Comparison of ENCODE assay signal across 8 cellular contexts in the genomic region with DNA sequence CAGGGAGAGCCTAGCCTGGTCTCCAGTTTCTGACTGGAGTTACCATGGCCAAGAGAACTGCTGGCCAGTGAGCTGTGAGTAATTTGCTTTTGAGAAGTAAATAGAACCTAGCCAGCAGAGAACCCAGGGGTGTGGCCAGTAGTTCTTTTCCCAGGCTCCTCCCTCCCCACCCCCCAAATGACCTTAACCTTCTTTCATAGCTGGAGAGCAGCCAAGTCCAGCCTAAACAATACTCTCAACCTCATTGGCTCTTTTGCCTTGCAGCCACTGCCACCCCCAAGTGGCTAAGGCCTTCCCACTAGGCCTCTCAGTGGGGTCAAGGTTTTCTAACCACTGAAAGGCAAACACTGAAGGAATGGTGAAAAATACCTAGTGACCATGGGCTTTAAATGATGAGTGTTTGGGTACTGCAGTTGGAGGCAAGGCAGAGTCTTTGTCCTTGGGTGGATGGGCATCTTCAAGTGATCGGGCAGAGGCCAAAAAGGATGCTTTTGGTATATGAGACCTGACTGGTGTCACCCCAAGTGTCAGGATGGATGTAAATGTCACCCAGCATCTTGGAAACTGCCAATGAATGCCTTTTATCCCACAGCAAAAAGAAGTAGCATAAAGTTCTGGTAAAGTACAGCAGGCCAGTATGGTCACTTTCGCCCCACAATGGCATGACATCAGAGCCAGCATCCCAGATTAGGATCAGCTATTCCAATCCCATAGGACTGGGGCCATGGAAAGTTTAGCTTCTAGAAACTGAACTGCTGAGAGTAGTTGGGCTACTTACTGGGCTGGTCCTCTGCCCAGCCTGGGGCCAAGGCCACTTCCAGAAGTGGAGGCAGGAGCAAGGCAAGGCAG.
DNase-seq lines count a peak whose midpoint lies in the region; ATAC-seq and TF ChIP-seq lines count a peak whose summit lies in the region.

No MANE protein-coding gene starts in this region.

- H3K27ac Mint-ChIP-seq in activated naive CD8-positive, alpha-beta T cell = peak overlapping the region; percentile 98

- H3K4me3 Mint-ChIP-seq in activated naive CD8-positive, alpha-beta T cell = no peak overlapping the region

- peaks cover 62% of the 10 kb centered on the region for H3K4me1 Mint-ChIP-seq in activated naive CD8-positive, alpha-beta T cell (ENCODE audit: low read depth)

- H3K9me3 Mint-ChIP-seq in activated naive CD8-positive, alpha-beta T cell (ENCODE audit: low read depth) = no peaks in the 10 kb centered on the region

- peaks cover 4% of the 10 kb centered on the region for H3K36me3 Mint-ChIP-seq in activated naive CD8-positive, alpha-beta T cell

- DNase-seq in C1 segment of cervical spinal cord (lab: John Stamatoyannopoulos, UW) = peak in 12 of 14 donors; percentile 8 to 78 (median 47)
- peak; percentile 19 for DNase-seq in LoVo (ENCODE audit: low spot score)
- DNase-seq in hypothalamus (lab: John Stamatoyannopoulos, UW) = peak in 38 of 51 donors; percentile 10 to 82 (median 52)
- peak; percentile 86 for DNase-seq in smooth muscle cell of the brain vasculature (ENCODE audit: low read depth, low spot score)

- TF ChIP-seq POLR2A in GM18505 (IDR thresholded peaks at IDR 0.05; ENCODE audit: borderline replicate concordance, extremely low read depth, insufficient read depth, insufficient read length) = no peak

- ATAC-seq in GM21423 (IDR thresholded peaks at IDR 0.05; ENCODE audit: unreplicated experiment) = no peak
- ATAC-seq in GM21526 (IDR thresholded peaks at IDR 0.05; ENCODE audit: low FRiP score, unreplicated experiment) = no peak
- ATAC-seq in GM18505 (IDR thresholded peaks at IDR 0.05; ENCODE audit: unreplicated experiment) = no peak

- H3K27me3 Mint-ChIP-seq in activated naive CD8-positive, alpha-beta T cell = no peaks in the 10 kb centered on the region

Comparison
In these comparisons a context has a peak if more than half of its experiments do, and no peak if none do; other contexts are left out.
1. DNase-seq: peak in every context shown above with its lines; median percentile 86 in smooth muscle cell of the brain vasculature; 52 in hypothalamus; 47 in C1 segment of cervical spinal cord; 19 in LoVo.